ENCODE assay signal across 2 cellular contexts in genomic region chr10:100106865-100107264, GRCh38.
TF ChIP-seq lines count a peak whose summit lies in the region.

No MANE protein-coding gene starts in this region.

TF ChIP-seq in GM23338, 12 proteins besides CTCF, POLR2A, EP300 and RAD21:
- no peak for TF ChIP-seq ETS1 (IDR thresholded peaks at IDR 0.05)
- no peak for TF ChIP-seq CREB1 (CRISPR knock-in tag; IDR thresholded peaks at IDR 0.05; ENCODE audit: low read depth)
- TF ChIP-seq JUNB (IDR thresholded peaks at IDR 0.05; ENCODE audit: unreplicated experiment) = no peak
- TF ChIP-seq ZNF331 (CRISPR knock-in tag; IDR thresholded peaks at IDR 0.05; ENCODE audit: low read depth) = no peak
- no peak for TF ChIP-seq STAT1 (IDR thresholded peaks at IDR 0.05; ENCODE audit: unreplicated experiment)
- TF ChIP-seq ZNF462 (CRISPR knock-in tag; IDR thresholded peaks at IDR 0.05) = no peak
- no peak for TF ChIP-seq EZH2phosphoT487 (IDR thresholded peaks at IDR 0.05; ENCODE audit: unreplicated experiment)
- TF ChIP-seq ZNF114 (CRISPR knock-in tag; IDR thresholded peaks at IDR 0.05) = no peak
- TF ChIP-seq NANOG (IDR thresholded peaks at IDR 0.05; ENCODE audit: borderline replicate concordance) = no peak
- TF ChIP-seq EZH2 (IDR thresholded peaks at IDR 0.05; ENCODE audit: low read depth, unreplicated experiment) = no peak
- TF ChIP-seq REST (IDR thresholded peaks at IDR 0.05; ENCODE audit: unreplicated experiment) = no peak
- TF ChIP-seq POLR2AphosphoS5 (IDR thresholded peaks at IDR 0.05; ENCODE audit: low read depth) = no peak

TF ChIP-seq in H1, 55 proteins besides CTCF, POLR2A, EP300 and RAD21:
- TF ChIP-seq USF2 (IDR thresholded peaks at IDR 0.05; ENCODE audit: low read length) (no peak), POU5F1 (IDR thresholded peaks at IDR 0.05; ENCODE audit: low read depth, low read length) (no peak), MAX (IDR thresholded peaks at IDR 0.05) (no peak), JUND (IDR thresholded peaks at IDR 0.05; ENCODE audit: low read length) (no peak), BRCA1 (IDR thresholded peaks at IDR 0.05; ENCODE audit: low read depth, low read length) (no peak), GTF2F1 (IDR thresholded peaks at IDR 0.05; ENCODE audit: borderline replicate concordance, low read depth, low read length) (no peak), SUZ12 (IDR thresholded peaks at IDR 0.05; ENCODE audit: low read length) (no peak), HDAC6 (IDR thresholded peaks at IDR 0.05; ENCODE audit: low read depth, low read length) (no peak), TBP (IDR thresholded peaks at IDR 0.05; ENCODE audit: low read depth, low read length) (no peak)
